In the genomic region with DNA sequence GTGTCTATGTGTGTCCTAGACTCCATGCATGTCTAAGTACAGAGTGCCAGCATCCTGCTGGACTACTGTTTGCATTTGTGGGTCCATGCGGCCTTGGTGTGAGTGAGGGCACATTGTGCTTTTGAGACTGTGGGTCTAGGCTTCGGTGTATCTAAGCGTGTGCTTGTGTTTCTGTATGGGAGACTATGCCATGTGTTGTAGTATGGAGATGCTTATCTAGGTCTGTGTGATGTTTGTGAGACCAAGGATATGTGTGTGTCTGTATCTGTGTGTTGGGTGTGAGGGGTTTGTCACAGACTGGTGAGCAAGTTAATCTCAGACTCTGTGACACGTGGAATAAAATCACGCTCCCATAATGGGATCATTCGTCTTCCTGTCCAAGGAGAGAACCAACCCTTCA, we compare ENCODE assay signal across 17 cellular contexts. TPM values are rescaled to one million over a fixed set of nuclear protein-coding genes. Genes with fewer than 3 reads are reported as not detected.
A peak's percentile ranks its signal among the peaks of the same experiment; 100 is the strongest.
DNase-seq lines count a peak whose midpoint lies in the region; ATAC-seq, FAIRE-seq and TF ChIP-seq lines count a peak whose summit lies in the region.
"Had no signal": no experiment of that assay in that cellular context is flagged by ENCODE, and none has a peak within 500 bp of the region (broad histone marks: within the 10 kb centered on the region; RNA-seq: fewer than 3 reads in every experiment).

No MANE protein-coding gene starts in this region.

- H3K79me2 ChIP-seq in ACC112 (ENCODE audit: control insufficient read depth, insufficient read depth, low read length, unreplicated experiment) = peaks cover 78% of the 10 kb centered on the region
- peaks cover 100% of the 10 kb centered on the region for H3K79me2 ChIP-seq in hepatocyte

- no peaks in the 10 kb centered on the region for H3K27me3 ChIP-seq in ACC112 (ENCODE audit: insufficient read depth, low read length)
- H3K27me3 ChIP-seq in hepatocyte = no peaks in the 10 kb centered on the region
- no peaks in the 10 kb centered on the region for H3K27me3 ChIP-seq in skeletal muscle tissue (ENCODE audit: control insufficient read depth in 3 of 3, insufficient read depth in 3 of 3, low read length in 3 of 3)

- TF ChIP-seq CTCF in hepatocyte (IDR thresholded peaks at IDR 0.05; ENCODE audit: poor library complexity) (no peak), D721Med (IDR thresholded peaks at IDR 0.05; ENCODE audit: insufficient read depth, missing control alignments) (no peak)

- no peaks in the 10 kb centered on the region for H3K36me3 ChIP-seq in ACC112 (ENCODE audit: insufficient read depth, low read length)
- H3K36me3 ChIP-seq in SK-N-MC (ENCODE audit: insufficient read depth, low read length) = no peaks in the 10 kb centered on the region
- H3K36me3 ChIP-seq in hepatocyte (replicated peaks; ENCODE audit: insufficient read depth, low read depth) = no peaks in the 10 kb centered on the region
- H3K36me3 ChIP-seq in skeletal muscle tissue (ENCODE audit: control insufficient read depth in 3 of 3, insufficient read depth in 3 of 3, low read length in 3 of 3) = peaks cover 8 to 11% (median 11%) of the 10 kb centered on the region in 3 donors

- H4K20me1 ChIP-seq in hepatocyte (ENCODE audit: insufficient read depth, poor library complexity, severe bottlenecking) = peaks cover 98% of the 10 kb centered on the region

- H3K27ac ChIP-seq in ACC112 (ENCODE audit: low read depth, low read length) (peak overlapping the region; percentile 37), SK-N-MC (peak overlapping the region; percentile 83), hepatocyte (peak overlapping the region; percentile 75), skeletal muscle tissue (ENCODE audit: low read depth, low read length) (peak overlapping the region; percentile 59)

- WGBS in hepatocyte (ENCODE audit: low lambda C conversion rate, missing lambda C conversion rate) = 89% methylated on average over 6 of the region's 6 CpGs

- no peak overlapping the region for H3K4me3 ChIP-seq in ACC112 (ENCODE audit: low read depth, low read length)
- peak overlapping the region; percentile 57; the same call in 1 of the 2 replicates for H3K4me3 ChIP-seq in SK-N-MC
- H3K4me3 ChIP-seq in hepatocyte = no peak overlapping the region
- H3K4me3 ChIP-seq in skeletal muscle tissue (ENCODE audit: low read length in 3 of 3) = no peak overlapping the region

- H3K9ac ChIP-seq in SK-N-MC (ENCODE audit: insufficient read length) = peak overlapping the region; percentile 13
- peak overlapping the region in 2 of 3 donors; percentile 55 to 68 for H3K9ac ChIP-seq in skeletal muscle tissue (ENCODE audit: low read depth in 1 of 3, low read length in 3 of 3)

- peak overlapping the region; percentile 55 for H3K4me2 ChIP-seq in hepatocyte

- H2AFZ ChIP-seq in ACC112 (ENCODE audit: low read length, unreplicated experiment) = no peak overlapping the region
- no peak overlapping the region for H2AFZ ChIP-seq in hepatocyte

- DNase-seq in SK-N-MC (ENCODE audit: low read depth, low spot score) (no peak), hepatocyte (ENCODE audit: low spot score) (no peak), D721Med (ENCODE audit: insufficient read length, low spot score) (no peak), D341Med (ENCODE audit: low spot score) (no peak), NCI-H1092 (lab: John Stamatoyannopoulos, UW) (no peak)
- DNase-seq: activated B cell treated with CpG ODN at 0.5 μM for 24 hours; activated gamma-delta T cell; AML-193; DND-41; effector memory CD8-positive, alpha-beta T cell; KBM-7; NCI-H1417 treated with DMSO at 0.1 percent for 48 hours; stimulated activated naive CD4-positive, alpha-beta T cell had no signal

- H3K9me3 ChIP-seq in SK-N-MC (ENCODE audit: low read depth, low read length) (no peaks in the 10 kb centered on the region), hepatocyte (ENCODE audit: low read depth) (no peaks in the 10 kb centered on the region), skeletal muscle tissue (ENCODE audit: control insufficient read depth in 3 of 3, low read length in 3 of 3) (no peaks in the 10 kb centered on the region)

- H3K4me1 ChIP-seq in ACC112 (ENCODE audit: control insufficient read depth, insufficient read depth, low read length, unreplicated experiment) (peaks cover 41% of the 10 kb centered on the region), hepatocyte (ENCODE audit: insufficient read depth) (peaks cover 54% of the 10 kb centered on the region), skeletal muscle tissue (ENCODE audit: control insufficient read depth in 3 of 3, insufficient read depth in 3 of 3, low read length in 3 of 3) (peaks cover 87 to 89% (median 88%) of the 10 kb centered on the region in 3 donors)

- ATAC-seq in HG03571 (IDR thresholded peaks at IDR 0.05; ENCODE audit: unreplicated experiment) = no peak
- ATAC-seq: effector memory CD8-positive, alpha-beta T cell had no signal

- H3K9me2 ChIP-seq in hepatocyte (replicated peaks; ENCODE audit: insufficient read depth) = no peaks in the 10 kb centered on the region

- no peak for FAIRE-seq in D721Med (lab: Jason Lieb, UNC)
- FAIRE-seq: islet of Langerhans had no signal

RNA-seq across cellular contexts. Expression of a gene that starts 14.5 kb away (rescaled TPM):
- total RNA-seq in hepatocyte = 6.7 and 13.3 TPM in 2 replicates
- polyA plus RNA-seq in hepatocyte = 12.2 and 14.4 TPM in 2 replicates
- 19.8 TPM for total RNA-seq in skeletal muscle tissue

RNA-seq across cellular contexts. Expression of a gene that starts 45.5 kb away (rescaled TPM):
- 0.28 and 0.73 TPM in 2 replicates for total RNA-seq in hepatocyte
- polyA plus RNA-seq in hepatocyte = 0.28 TPM in 1 of 2 replicates, not detected in the other
- total RNA-seq in skeletal muscle tissue = 2.6 TPM
